In the genomic region with DNA sequence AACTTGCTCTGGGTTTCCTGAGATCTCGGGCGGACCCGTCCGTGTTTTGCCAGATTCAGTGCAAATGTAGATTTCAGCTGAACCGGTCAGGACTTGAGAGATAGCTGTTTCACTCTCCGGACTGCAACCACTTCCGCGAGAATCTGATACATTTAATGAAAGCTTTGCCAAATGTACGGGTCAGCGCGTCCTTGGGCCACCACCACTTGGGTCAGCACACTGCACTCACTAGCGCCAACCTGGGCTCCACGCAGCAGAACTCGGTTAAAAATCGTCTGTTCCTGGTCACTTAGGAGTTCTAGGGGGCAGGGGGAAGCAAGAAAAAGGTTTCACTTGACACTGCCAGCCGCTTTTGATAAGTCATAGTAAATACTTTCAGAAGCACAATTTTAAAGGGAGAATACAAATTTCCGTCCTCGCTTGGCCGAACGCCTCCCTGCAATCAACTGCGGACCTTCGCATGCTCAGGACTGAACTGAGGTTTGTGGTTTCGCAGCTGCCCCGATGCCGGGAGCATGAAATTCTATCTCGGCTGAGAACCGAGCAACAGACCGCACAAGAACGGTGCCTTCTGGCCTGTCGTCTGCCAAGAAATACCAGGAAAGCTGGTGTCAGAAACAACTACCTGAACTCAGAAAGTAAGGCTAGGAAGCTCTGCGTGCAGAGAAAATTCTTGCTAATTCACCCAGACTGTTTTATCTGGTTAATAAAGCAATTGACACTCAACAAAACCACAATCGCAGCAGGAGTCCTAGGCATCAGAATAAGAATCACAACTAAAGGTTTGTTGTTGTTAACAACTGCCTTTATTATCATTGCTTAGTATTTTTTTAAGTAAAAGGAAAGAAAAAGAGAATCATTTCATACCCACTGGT, we compare ENCODE assay signal across 11 cellular contexts. TPM values are rescaled to one million over a fixed set of nuclear protein-coding genes. Genes with fewer than 3 reads are reported as not detected.
DNase-seq lines count a peak whose midpoint lies in the region; ATAC-seq and TF ChIP-seq lines count a peak whose summit lies in the region.
"Had no signal": no experiment of that assay in that cellular context is flagged by ENCODE, and none has a peak within 500 bp of the region (broad histone marks: within the 10 kb centered on the region; RNA-seq: fewer than 3 reads in every experiment).

No MANE protein-coding gene starts in this region.

- H3K4me3 Mint-ChIP-seq in effector memory CD8-positive, alpha-beta T cell: no peak overlapping the region

- H3K9me3 ChIP-seq in RWPE2 (ENCODE audit: severe bottlenecking) (no peaks in the 10 kb centered on the region), iPS-18a (ENCODE audit: control insufficient read depth, low read depth, low read length) (no peaks in the 10 kb centered on the region), stomach (no peaks in the 10 kb centered on the region)

- ATAC-seq in HG02798 (IDR thresholded peaks at IDR 0.05; ENCODE audit: poor library complexity, unreplicated experiment) (peak; percentile 36), RWPE2 (ENCODE audit: low read depth) (peak; percentile 11), HG02759 (IDR thresholded peaks at IDR 0.05; ENCODE audit: unreplicated experiment) (no peak), HG03045 (IDR thresholded peaks at IDR 0.05; ENCODE audit: unreplicated experiment) (no peak)
- ATAC-seq in effector memory CD8-positive, alpha-beta T cell (replicated peaks): no peak
- ATAC-seq: foreskin keratinocyte had no signal

- WGBS in stomach, 5 donors: 3 to 20% (median 9%) methylated on average over 32 of the region's 32 CpGs

- H3K4me1 ChIP-seq in RWPE2 (ENCODE audit: insufficient read depth, poor library complexity, severe bottlenecking) (peaks cover 15% of the 10 kb centered on the region), iPS-18a (ENCODE audit: control insufficient read depth, low read depth, low read length) (peaks cover 50% of the 10 kb centered on the region), stomach (peaks cover 4 to 42% (median 27%) of the 10 kb centered on the region in 4 donors)

- H3K4me3 ChIP-seq in RWPE2 (ENCODE audit: severe bottlenecking) (peak overlapping the region; percentile 26), iPS-18a (ENCODE audit: low read length) (peak overlapping the region; percentile 65), stomach (peak overlapping the region; percentile 29 to 81 (median 44))

- peak overlapping the region; percentile 60 for H3K27ac ChIP-seq in RWPE2 (ENCODE audit: poor library complexity, severe bottlenecking)
- no peak overlapping the region for H3K27ac ChIP-seq in iPS-18a (ENCODE audit: low read length)
- H3K27ac ChIP-seq in stomach: peak overlapping the region; percentile 55 to 97 (median 91)
- H3K27ac ChIP-seq: foreskin keratinocyte had no signal

- H3K27ac Mint-ChIP-seq in effector memory CD8-positive, alpha-beta T cell: no peak overlapping the region

- peaks cover 10 to 13% of the 10 kb centered on the region in 2 donors for H3K9me3 Mint-ChIP-seq in effector memory CD8-positive, alpha-beta T cell

- TF ChIP-seq CTCF in RWPE2 (IDR thresholded peaks at IDR 0.05; ENCODE audit: poor library complexity, severe bottlenecking) (peak; percentile 35), stomach (IDR thresholded peaks at IDR 0.05) (no peak)

- peaks cover 59 to 84% of the 10 kb centered on the region in 2 donors for H3K27me3 Mint-ChIP-seq in effector memory CD8-positive, alpha-beta T cell

- no peak for DNase-seq in RWPE2 (ENCODE audit: low spot score)
- DNase-seq in stomach: no peak
- no peak for DNase-seq in effector memory CD8-positive, alpha-beta T cell
- no peak for DNase-seq in cardiac septum (ENCODE audit: low spot score)
- DNase-seq: activated naive CD4-positive, alpha-beta T cell had no signal

- peaks cover 0 to 4% of the 10 kb centered on the region in 2 donors for H3K4me1 Mint-ChIP-seq in effector memory CD8-positive, alpha-beta T cell (ENCODE audit: low read depth in 2 of 2)

- TF ChIP-seq POLR2A in stomach (IDR thresholded peaks at IDR 0.05): no peak

- H3K27me3 ChIP-seq in RWPE2 (ENCODE audit: insufficient read depth, poor library complexity, severe bottlenecking) (no peaks in the 10 kb centered on the region), iPS-18a (ENCODE audit: control insufficient read depth, insufficient read depth, low read length) (peaks cover 97% of the 10 kb centered on the region), stomach (peaks cover 0 to 52% (median 12%) of the 10 kb centered on the region in 3 donors)
- H3K27me3 ChIP-seq: foreskin keratinocyte had no signal

- TF ChIP-seq EP300 in stomach (IDR thresholded peaks at IDR 0.05): no peak

- H3K9ac ChIP-seq in iPS-18a (ENCODE audit: low read length): peak overlapping the region; percentile 3

- no peaks in the 10 kb centered on the region for H3K36me3 ChIP-seq in RWPE2 (ENCODE audit: low read depth)
- no peaks in the 10 kb centered on the region for H3K36me3 ChIP-seq in iPS-18a (ENCODE audit: control insufficient read depth, low read depth, low read length)
- no peaks in the 10 kb centered on the region for H3K36me3 ChIP-seq in stomach

- intact Hi-C loops in stomach (cut with DNase I; ENCODE audit: low total_unique reads): no loop called here
- intact Hi-C loops in cardiac septum (cut with DNase I): no loop called here

- H3K36me3 Mint-ChIP-seq in effector memory CD8-positive, alpha-beta T cell (ENCODE audit: insufficient read depth): peaks cover 3% of the 10 kb centered on the region

RNA-seq across cellular contexts. Expression of a gene that starts 4.2 kb away (rescaled TPM):
- total RNA-seq in stomach (10 to 100 TPM in 2 of 5 donors, 1 to 10 TPM in 2, not detected in 1; 1.8 to 20.7 (median 11.4) TPM), cardiac septum (not detected)
- polyA plus RNA-seq in stomach: 1 to 10 TPM; 6.9 to 7.9 (median 7.9) TPM
- total RNA-seq: T-helper 2 cell treated with Interferon-gamma antibody and Interleukin-4, amounts not matched to agents 100 ng/mL and 5 ng/mL, for 36 hours had no signal

Comparison
In these comparisons a context has a peak if more than half of its experiments do, and no peak if none do; other contexts are left out.
1. ATAC-seq: peak in HG02798 (single experiment) and RWPE2 (single experiment); none in HG02759 (single experiment), HG03045 (single experiment) and effector memory CD8-positive, alpha-beta T cell (single experiment).
2. Peak in every context shown above with its lines, with median percentiles within 50 percentile points of each other: H3K4me3 ChIP-seq.